Comparison of ENCODE assay signal across 19 cellular contexts in genomic region chr12:120590741-120591407, GRCh38. TPM values are rescaled to one million over a fixed set of nuclear protein-coding genes. Genes with fewer than 3 reads are reported as not detected.
DNase-seq lines count a peak whose midpoint lies in the region; ATAC-seq and TF ChIP-seq lines count a peak whose summit lies in the region.
"Had no signal": no experiment of that assay in that cellular context is flagged by ENCODE, and none has a peak within 500 bp of the region (broad histone marks: within the 10 kb centered on the region; RNA-seq: fewer than 3 reads in every experiment).

No MANE protein-coding gene starts in this region.

- H3K4me3 ChIP-seq in stomach = no peak overlapping the region
- H3K4me3 ChIP-seq: GM23248 had no signal

- H3K27me3 ChIP-seq in stomach = peaks cover 0 to 4% (median 0%) of the 10 kb centered on the region in 3 donors

- no peaks in the 10 kb centered on the region for H3K9me3 ChIP-seq in stomach

- TF ChIP-seq POLR2A in stomach (IDR thresholded peaks at IDR 0.05) = no peak

- no peaks in the 10 kb centered on the region for H3K4me1 Mint-ChIP-seq in central memory CD8-positive, alpha-beta T cell
- H3K4me1 Mint-ChIP-seq in activated T-helper 17 cell treated with anti-CD3 and anti-CD28 coated beads, Interleukin-2, amount 50 U/mL, for 72 hours = no peaks in the 10 kb centered on the region
- H3K4me1 Mint-ChIP-seq: CD4-positive, CD25-positive, alpha-beta regulatory T cell had no signal

- H3K27me3 Mint-ChIP-seq in central memory CD8-positive, alpha-beta T cell = peaks cover 6% of the 10 kb centered on the region
- no peaks in the 10 kb centered on the region for H3K27me3 Mint-ChIP-seq in activated T-helper 17 cell treated with anti-CD3 and anti-CD28 coated beads, Interleukin-2, amount 50 U/mL, for 72 hours

- peaks cover 2% of the 10 kb centered on the region for H3K36me3 Mint-ChIP-seq in central memory CD8-positive, alpha-beta T cell (ENCODE audit: insufficient read depth)
- H3K36me3 Mint-ChIP-seq in activated T-helper 17 cell treated with anti-CD3 and anti-CD28 coated beads, Interleukin-2, amount 50 U/mL, for 72 hours (ENCODE audit: low read depth) = no peaks in the 10 kb centered on the region
- H3K36me3 Mint-ChIP-seq: CD4-positive, CD25-positive, alpha-beta regulatory T cell had no signal

- no peaks in the 10 kb centered on the region for H3K4me1 ChIP-seq in stomach

- WGBS in stomach, 5 donors = 56 to 65% (median 62%) methylated on average over 6 of the region's 6 CpGs

- no peak overlapping the region for H3K4me3 Mint-ChIP-seq in central memory CD8-positive, alpha-beta T cell
- no peak overlapping the region for H3K4me3 Mint-ChIP-seq in activated T-helper 17 cell treated with anti-CD3 and anti-CD28 coated beads, Interleukin-2, amount 50 U/mL, for 72 hours
- H3K4me3 Mint-ChIP-seq: CD4-positive, CD25-positive, alpha-beta regulatory T cell had no signal

- no peaks in the 10 kb centered on the region for H3K36me3 ChIP-seq in stomach

- CTCF ChIA-PET in RWPE1 (lab: Yijun Ruan, JAX) = interaction anchor here (0.6 kb wide), 2 partner anchors 9 to 157 kb away, joined by 5 to 6 read pairs; no protein-coding TSS in a partner anchor

- POLR2A ChIA-PET in RWPE1 (lab: Yijun Ruan, JAX; ENCODE audit: low non-redundant PET) = no interaction called here

- H3K27ac ChIP-seq in stomach = peak overlapping the region in 3 of 5 donors; percentile 3 to 57 (median 8)
- H3K27ac ChIP-seq in RWPE1 = no peak overlapping the region
- H3K27ac ChIP-seq: GM23248, HL-60 had no signal

- peak; percentile 34 for DNase-seq in HT-29 (ENCODE audit: low spot score)
- DNase-seq in central memory CD8-positive, alpha-beta T cell (ENCODE audit: low spot score in 2 of 2) = no peak
- peak; percentile 59 to 79 for DNase-seq in left colon
- DNase-seq in stomach = peak; percentile 58
- no peak for DNase-seq in RWPE1 (ENCODE audit: low spot score)
- no peak for DNase-seq in NCI-H2227 (lab: John Stamatoyannopoulos, UW; ENCODE audit: unreplicated experiment)
- DNase-seq: AML-193; CD4-positive, CD25-positive, alpha-beta regulatory T cell; DND-41; GDM1; GM23248; KG1; NCI-H1092 treated with DMSO at 0.1 percent for 48 hours; NCI-H1694 treated with DMSO at 0.1 percent for 48 hours; NCI-H446; SIG-M5 had no signal

- ATAC-seq in central memory CD8-positive, alpha-beta T cell (replicated peaks; ENCODE audit: extremely low read depth, poor library complexity, severe bottlenecking) = no peak
- ATAC-seq in left colon = peak; percentile 98
- no peak for ATAC-seq in activated T-helper 17 cell treated with anti-CD3 and anti-CD28 coated beads, Interleukin-2, amount 50 U/mL, for 72 hours (replicated peaks)

- intact Hi-C loops in left colon (cut with DNase I, micrococcal nuclease) (no loop called here), stomach (cut with DNase I; ENCODE audit: low total_unique reads) (no loop called here)

- TF ChIP-seq CTCF in stomach (IDR thresholded peaks at IDR 0.05) (no peak), RWPE1 (conservative IDR thresholded peaks at IDR 0.05; ENCODE audit: low read depth) (no peak)

- no peak for TF ChIP-seq EP300 in stomach (IDR thresholded peaks at IDR 0.05)

- no peaks in the 10 kb centered on the region for H3K9me3 Mint-ChIP-seq in central memory CD8-positive, alpha-beta T cell
- H3K9me3 Mint-ChIP-seq in activated T-helper 17 cell treated with anti-CD3 and anti-CD28 coated beads, Interleukin-2, amount 50 U/mL, for 72 hours = no peaks in the 10 kb centered on the region

- H3K27ac Mint-ChIP-seq in central memory CD8-positive, alpha-beta T cell (ENCODE audit: low read depth) = peak overlapping the region; percentile 39
- no peak overlapping the region for H3K27ac Mint-ChIP-seq in activated T-helper 17 cell treated with anti-CD3 and anti-CD28 coated beads, Interleukin-2, amount 50 U/mL, for 72 hours
- H3K27ac Mint-ChIP-seq: CD4-positive, CD25-positive, alpha-beta regulatory T cell had no signal

RNA-seq across cellular contexts. Expression of gene POP5, which starts 9.7 kb away (rescaled TPM):
- 61.5 and 70.9 TPM in 2 replicates for total RNA-seq in HT-29 (2014; rRNA removed; shearing (Covaris generic))
- 10 to 100 TPM; 28.5 to 34.5 TPM for total RNA-seq in left colon
- total RNA-seq in stomach = 10 to 100 TPM; 10.5 to 62.3 (median 34.3) TPM
- 10 to 100 TPM; 33.9 to 51.2 (median 49.1) TPM for polyA plus RNA-seq in stomach
- total RNA-seq in activated T-helper 17 cell treated with anti-CD3 and anti-CD28 coated beads, Interleukin-2, amount 50 U/mL, for 72 hours = 10 to 100 TPM; 29.9 to 41.5 TPM

RNA-seq across cellular contexts. Expression of gene CABP1, which starts 49.6 kb away (rescaled TPM):
- 3.5 and 7.0 TPM in 2 replicates for total RNA-seq in HT-29 (2014; rRNA removed; shearing (Covaris generic))
- total RNA-seq in left colon (1 to 10 TPM; 1.2 to 2.5 TPM), stomach (1 to 10 TPM in 2 of 5 donors, not detected in 3; 1.1 to 2.0 TPM)
- 1 to 10 TPM; 1.5 to 2.4 (median 2.0) TPM for polyA plus RNA-seq in stomach
- 1 to 10 TPM in 1 of 2 donors, under 1 TPM in 1; 0.56 to 6.9 TPM for total RNA-seq in activated T-helper 17 cell treated with anti-CD3 and anti-CD28 coated beads, Interleukin-2, amount 50 U/mL, for 72 hours
- total RNA-seq: CD4-positive, CD25-positive, alpha-beta regulatory T cell; GM23248; MCF 10A had no signal
- polyA plus RNA-seq: CD4-positive, CD25-positive, alpha-beta regulatory T cell; GM23248 had no signal

RNA-seq across cellular contexts. Expression of gene RNF10, which starts 56.7 kb away (rescaled TPM):
- total RNA-seq in HT-29 (2014; rRNA removed; shearing (Covaris generic)) = 62.8 and 88.0 TPM in 2 replicates
- total RNA-seq in left colon (100 to 1,000 TPM; 211 to 223 TPM), stomach (100 to 1,000 TPM; 189 to 656 (median 318) TPM)
- polyA plus RNA-seq in stomach = 100 to 1,000 TPM; 124 to 157 (median 133) TPM
- 100 to 1,000 TPM; 182 to 212 TPM for total RNA-seq in activated T-helper 17 cell treated with anti-CD3 and anti-CD28 coated beads, Interleukin-2, amount 50 U/mL, for 72 hours

Comparison
In these comparisons a context has a peak if more than half of its experiments do, and no peak if none do; other contexts are left out.
1. DNase-seq: peak in HT-29 (single experiment), left colon (2 of 2) and stomach (single experiment); none in central memory CD8-positive, alpha-beta T cell (0 of 2), RWPE1 (single experiment) and NCI-H2227 (single experiment).